Comparison of ENCODE assay signal across 1 cellular context in genomic region chr7:2005746-2006145, GRCh38.
TF ChIP-seq lines count a peak whose summit lies in the region.

No MANE protein-coding gene starts in this region.

TF ChIP-seq in H1, 55 proteins besides CTCF, POLR2A, EP300 and RAD21:
- TF ChIP-seq HDAC2 (IDR thresholded peaks at IDR 0.05; ENCODE audit: borderline replicate concordance in 1 of 2, low read depth in 2 of 2, low read length in 2 of 2), result no peak
- no peak for TF ChIP-seq CREB1 (IDR thresholded peaks at IDR 0.05)
- TF ChIP-seq CHD2 (IDR thresholded peaks at IDR 0.05; ENCODE audit: low read length), result no peak
- TF ChIP-seq CHD7 (IDR thresholded peaks at IDR 0.05; ENCODE audit: insufficient replicate concordance, low read length), result no peak
- no peak for TF ChIP-seq NANOG (IDR thresholded peaks at IDR 0.05; ENCODE audit: insufficient read depth, low read depth, low read length, poor library complexity, severe bottlenecking)
- TF ChIP-seq HDAC6 (IDR thresholded peaks at IDR 0.05; ENCODE audit: low read depth, low read length), result no peak
- TF ChIP-seq FOSL1 (IDR thresholded peaks at IDR 0.05; ENCODE audit: insufficient read depth, low read depth, low read length), result no peak
- no peak for TF ChIP-seq KDM1A (IDR thresholded peaks at IDR 0.05; ENCODE audit: borderline replicate concordance, low read length)
- no peak for TF ChIP-seq SIRT6 (IDR thresholded peaks at IDR 0.05; ENCODE audit: low read length)
- TF ChIP-seq CBX8 (IDR thresholded peaks at IDR 0.05; ENCODE audit: borderline replicate concordance, low read depth, low read length), result no peak
- no peak for TF ChIP-seq BRCA1 (IDR thresholded peaks at IDR 0.05; ENCODE audit: low read depth, low read length)
- no peak for TF ChIP-seq MAX (IDR thresholded peaks at IDR 0.05)
- TF ChIP-seq CEBPB (IDR thresholded peaks at IDR 0.05; ENCODE audit: low read depth, low read length), result no peak
- no peak for TF ChIP-seq SP4 (IDR thresholded peaks at IDR 0.05; ENCODE audit: low read length)
TF ChIP-seq in H1: peak in this region for 0.
